ENCODE assay signal across 1 cellular context in the genomic region with DNA sequence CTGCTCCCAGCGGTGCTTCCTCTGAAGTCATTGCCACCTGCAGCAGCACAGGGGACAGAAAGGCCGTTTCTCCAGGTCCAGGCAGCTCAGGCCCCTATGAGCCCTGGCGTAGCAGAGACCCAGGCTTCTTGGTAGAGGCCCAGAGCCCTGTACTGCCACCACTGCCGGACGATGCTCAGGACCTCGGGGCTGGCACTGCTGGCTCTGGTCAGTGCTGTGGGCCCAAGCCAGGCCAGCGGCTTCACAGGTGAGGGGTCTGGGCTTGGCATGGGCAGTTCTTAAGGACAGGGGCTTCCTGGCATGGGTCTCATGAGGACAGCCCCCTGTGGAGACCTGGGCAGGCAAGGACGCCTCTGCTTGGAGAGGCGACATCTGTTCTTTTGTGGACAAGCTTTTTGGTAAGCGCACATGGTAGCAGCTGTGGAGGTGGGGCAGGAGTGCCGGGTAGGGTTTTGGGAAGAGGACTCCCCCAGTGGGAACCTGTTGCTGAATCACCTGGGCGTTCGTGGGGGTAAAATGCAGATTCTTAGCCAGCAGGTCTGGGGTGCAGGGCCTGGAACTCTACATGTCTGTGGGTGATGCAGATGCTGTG.
TF ChIP-seq lines count a peak whose summit lies in the region.

Gene UMODL1 (plus strand): TSS at position 172 of the 592 bp plus-strand sequence. CDS start 0 bp downstream, at position 172.

TF ChIP-seq in HepG2, 621 proteins besides CTCF, POLR2A, EP300 and RAD21:
- TF ChIP-seq ZNF383 (CRISPR knock-in tag; IDR thresholded peaks at IDR 0.05; ENCODE audit: borderline replicate concordance) (no peak), SP5 (CRISPR knock-in tag; IDR thresholded peaks at IDR 0.05; ENCODE audit: borderline replicate concordance, low read depth) (no peak), RXRA (CRISPR knock-in tag; IDR thresholded peaks at IDR 0.05) (no peak), SMARCC2 (IDR thresholded peaks at IDR 0.05) (no peak), ZNF768 (CRISPR knock-in tag; IDR thresholded peaks at IDR 0.05) (no peak), ZNF639 (CRISPR knock-in tag; conservative IDR thresholded peaks at IDR 0.05) (no peak), CREB1 (IDR thresholded peaks at IDR 0.05) (no peak), CREB1 (CRISPR knock-in tag; IDR thresholded peaks at IDR 0.05) (no peak), ZFP82 (CRISPR knock-in tag; IDR thresholded peaks at IDR 0.05; ENCODE audit: borderline replicate concordance) (no peak), RARA (CRISPR knock-in tag; IDR thresholded peaks at IDR 0.05) (no peak), ZNF501 (CRISPR knock-in tag; IDR thresholded peaks at IDR 0.05) (no peak), ZC3H13 (CRISPR knock-in tag; IDR thresholded peaks at IDR 0.05) (no peak), FOSL2 (CRISPR knock-in tag; IDR thresholded peaks at IDR 0.05) (no peak), TAF15 (IDR thresholded peaks at IDR 0.05; ENCODE audit: low read depth, low read length, poor library complexity, severe bottlenecking) (no peak), KDM5B (CRISPR knock-in tag; IDR thresholded peaks at IDR 0.05; ENCODE audit: borderline replicate concordance) (no peak), MTA1 (CRISPR knock-in tag; IDR thresholded peaks at IDR 0.05; ENCODE audit: borderline replicate concordance) (no peak), SP4 (CRISPR knock-in tag; IDR thresholded peaks at IDR 0.05) (no peak)
- TF ChIP-seq, protein P1, sequence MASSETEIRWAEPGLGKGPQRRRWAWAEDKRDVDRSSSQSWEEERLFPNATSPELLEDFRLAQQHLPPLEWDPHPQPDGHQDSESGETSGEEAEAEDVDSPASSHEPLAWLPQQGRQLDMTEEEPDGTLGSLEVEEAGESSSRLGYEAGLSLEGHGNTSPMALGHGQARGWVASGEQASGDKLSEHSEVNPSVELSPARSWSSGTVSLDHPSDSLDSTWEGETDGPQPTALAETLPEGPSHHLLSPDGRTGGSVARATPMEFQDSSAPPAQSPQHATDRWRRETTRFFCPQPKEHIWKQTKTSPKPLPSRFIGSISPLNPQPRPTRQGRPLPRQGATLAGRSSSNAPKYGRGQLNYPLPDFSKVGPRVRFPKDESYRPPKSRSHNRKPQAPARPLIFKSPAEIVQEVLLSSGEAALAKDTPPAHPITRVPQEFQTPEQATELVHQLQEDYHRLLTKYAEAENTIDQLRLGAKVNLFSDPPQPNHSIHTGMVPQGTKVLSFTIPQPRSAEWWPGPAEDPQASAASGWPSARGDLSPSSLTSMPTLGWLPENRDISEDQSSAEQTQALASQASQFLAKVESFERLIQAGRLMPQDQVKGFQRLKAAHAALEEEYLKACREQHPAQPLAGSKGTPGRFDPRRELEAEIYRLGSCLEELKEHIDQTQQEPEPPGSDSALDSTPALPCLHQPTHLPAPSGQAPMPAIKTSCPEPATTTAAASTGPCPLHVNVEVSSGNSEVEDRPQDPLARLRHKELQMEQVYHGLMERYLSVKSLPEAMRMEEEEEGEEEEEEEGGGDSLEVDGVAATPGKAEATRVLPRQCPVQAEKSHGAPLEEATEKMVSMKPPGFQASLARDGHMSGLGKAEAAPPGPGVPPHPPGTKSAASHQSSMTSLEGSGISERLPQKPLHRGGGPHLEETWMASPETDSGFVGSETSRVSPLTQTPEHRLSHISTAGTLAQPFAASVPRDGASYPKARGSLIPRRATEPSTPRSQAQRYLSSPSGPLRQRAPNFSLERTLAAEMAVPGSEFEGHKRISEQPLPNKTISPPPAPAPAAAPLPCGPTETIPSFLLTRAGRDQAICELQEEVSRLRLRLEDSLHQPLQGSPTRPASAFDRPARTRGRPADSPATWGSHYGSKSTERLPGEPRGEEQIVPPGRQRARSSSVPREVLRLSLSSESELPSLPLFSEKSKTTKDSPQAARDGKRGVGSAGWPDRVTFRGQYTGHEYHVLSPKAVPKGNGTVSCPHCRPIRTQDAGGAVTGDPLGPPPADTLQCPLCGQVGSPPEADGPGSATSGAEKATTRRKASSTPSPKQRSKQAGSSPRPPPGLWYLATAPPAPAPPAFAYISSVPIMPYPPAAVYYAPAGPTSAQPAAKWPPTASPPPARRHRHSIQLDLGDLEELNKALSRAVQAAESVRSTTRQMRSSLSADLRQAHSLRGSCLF (CRISPR knock-in tag; IDR thresholded peaks at IDR 0.05; ENCODE audit: borderline replicate concordance), result no peak
